ENCODE assay signal across 8 cellular contexts in genomic region chr1:181151378-181152326, GRCh38.
DNase-seq lines count a peak whose midpoint lies in the region; ATAC-seq and TF ChIP-seq lines count a peak whose summit lies in the region.

No MANE protein-coding gene starts in this region.

- no peaks in the 10 kb centered on the region for H3K27me3 ChIP-seq in rectal smooth muscle tissue (ENCODE audit: control insufficient read depth, insufficient read depth, low read length)

- intact Hi-C loops in activated T-helper 1 cell treated with anti-CD3 and anti-CD28 coated beads, Interleukin-12 subunit alpha, Interleukin-12 subunit beta, Interleukin-2, Interleukin-4 antibody, amounts not matched to agents 30 ng/mL and 10 ng/mL and 1 ng/mL, durations not matched to agents 14 hours and 24 hours and 36 hours (cut with micrococcal nuclease), result no loop called here

- peaks cover 14% of the 10 kb centered on the region for H3K4me1 ChIP-seq in rectal smooth muscle tissue (ENCODE audit: control insufficient read depth, insufficient read depth, low read length)

- no peak overlapping the region for H3K4me3 ChIP-seq in rectal smooth muscle tissue (ENCODE audit: low read length)

- H3K27ac Mint-ChIP-seq in brain, result peak overlapping the region in 4 of 5 experiments; percentile 21 to 94 (median 80)
- no peak overlapping the region for H3K27ac Mint-ChIP-seq in activated T-helper 1 cell treated with anti-CD3 and anti-CD28 coated beads, Interleukin-12 subunit alpha, Interleukin-12 subunit beta, Interleukin-2, Interleukin-4 antibody, amounts not matched to agents 30 ng/mL and 10 ng/mL and 1 ng/mL, durations not matched to agents 14 hours and 24 hours and 36 hours

- peak; percentile 36 for ATAC-seq in GM18867 (IDR thresholded peaks at IDR 0.05; ENCODE audit: unreplicated experiment)
- ATAC-seq in HG03066 (IDR thresholded peaks at IDR 0.05; ENCODE audit: low read depth, unreplicated experiment), result peak; percentile 27
- ATAC-seq in GM19035 (IDR thresholded peaks at IDR 0.05; ENCODE audit: unreplicated experiment), result no peak

- peaks cover 0 to 5% (median 3%) of the 10 kb centered on the region in 5 experiments for H3K9me3 Mint-ChIP-seq in brain
- no peaks in the 10 kb centered on the region for H3K9me3 Mint-ChIP-seq in activated T-helper 1 cell treated with anti-CD3 and anti-CD28 coated beads, Interleukin-12 subunit alpha, Interleukin-12 subunit beta, Interleukin-2, Interleukin-4 antibody, amounts not matched to agents 30 ng/mL and 10 ng/mL and 1 ng/mL, durations not matched to agents 14 hours and 24 hours and 36 hours

- H3K4me3 Mint-ChIP-seq in brain, result peak overlapping the region in 1 of 5 experiments; percentile 27
- H3K4me3 Mint-ChIP-seq in activated T-helper 1 cell treated with anti-CD3 and anti-CD28 coated beads, Interleukin-12 subunit alpha, Interleukin-12 subunit beta, Interleukin-2, Interleukin-4 antibody, amounts not matched to agents 30 ng/mL and 10 ng/mL and 1 ng/mL, durations not matched to agents 14 hours and 24 hours and 36 hours, result no peak overlapping the region

- H3K27ac ChIP-seq in rectal smooth muscle tissue (ENCODE audit: low read depth, low read length), result peak overlapping the region; percentile 88

- no peaks in the 10 kb centered on the region for H3K27me3 Mint-ChIP-seq in brain
- H3K27me3 Mint-ChIP-seq in activated T-helper 1 cell treated with anti-CD3 and anti-CD28 coated beads, Interleukin-12 subunit alpha, Interleukin-12 subunit beta, Interleukin-2, Interleukin-4 antibody, amounts not matched to agents 30 ng/mL and 10 ng/mL and 1 ng/mL, durations not matched to agents 14 hours and 24 hours and 36 hours (ENCODE audit: insufficient read depth), result peaks cover 12% of the 10 kb centered on the region

- no peaks in the 10 kb centered on the region for H3K36me3 Mint-ChIP-seq in brain
- peaks cover 2% of the 10 kb centered on the region for H3K36me3 Mint-ChIP-seq in activated T-helper 1 cell treated with anti-CD3 and anti-CD28 coated beads, Interleukin-12 subunit alpha, Interleukin-12 subunit beta, Interleukin-2, Interleukin-4 antibody, amounts not matched to agents 30 ng/mL and 10 ng/mL and 1 ng/mL, durations not matched to agents 14 hours and 24 hours and 36 hours (ENCODE audit: low read depth)

- no peaks in the 10 kb centered on the region for H3K36me3 ChIP-seq in rectal smooth muscle tissue (ENCODE audit: control insufficient read depth, insufficient read depth, low read length)

- H3K9ac ChIP-seq in rectal smooth muscle tissue (ENCODE audit: low read length), result no peak overlapping the region

- H3K4me1 Mint-ChIP-seq in brain, result peaks cover 29% of the 10 kb centered on the region
- H3K4me1 Mint-ChIP-seq in activated T-helper 1 cell treated with anti-CD3 and anti-CD28 coated beads, Interleukin-12 subunit alpha, Interleukin-12 subunit beta, Interleukin-2, Interleukin-4 antibody, amounts not matched to agents 30 ng/mL and 10 ng/mL and 1 ng/mL, durations not matched to agents 14 hours and 24 hours and 36 hours (ENCODE audit: low read depth), result peaks cover 39% of the 10 kb centered on the region

- DNase-seq in activated T-helper 1 cell treated with anti-CD3 and anti-CD28 coated beads, Interleukin-12 subunit alpha, Interleukin-12 subunit beta, Interleukin-2, Interleukin-4 antibody, amounts not matched to agents 30 ng/mL and 10 ng/mL and 1 ng/mL, durations not matched to agents 14 hours and 24 hours and 36 hours (ENCODE audit: low spot score), result no peak
- DNase-seq in NAMALWA (ENCODE audit: low spot score) (no peak), T1000 (lab: John Stamatoyannopoulos, UW) (no peak)

- TF ChIP-seq CTCF in brain (conservative IDR thresholded peaks at IDR 0.05), result no peak
